ENCODE assay signal across 20 cellular contexts in the genomic region with DNA sequence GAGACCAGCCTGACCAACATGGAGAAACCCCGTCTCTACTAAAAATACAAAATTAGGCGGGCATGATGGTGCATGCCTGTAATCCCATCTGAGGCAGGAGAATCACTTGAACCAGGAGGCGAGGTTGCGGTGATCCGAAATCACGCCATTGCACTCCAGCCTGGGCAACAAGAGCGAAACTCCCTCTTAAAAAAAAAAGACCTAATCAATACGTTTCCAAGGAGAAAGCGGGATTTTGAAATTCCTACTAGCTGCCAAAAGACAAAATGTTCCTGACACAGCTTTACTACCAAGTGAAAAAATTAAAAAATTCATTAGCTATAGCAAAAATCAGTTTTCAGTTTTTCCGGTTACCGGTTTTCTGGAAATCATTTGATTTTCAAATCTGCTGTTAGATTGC.
"Had no signal": no experiment of that assay in that cellular context is flagged by ENCODE, and none has a peak within 500 bp of the region (broad histone marks: within the 10 kb centered on the region; RNA-seq: fewer than 3 reads in every experiment).

No MANE protein-coding gene starts in this region.

- H3K4me3 ChIP-seq: MG63, SJSA1, SK-N-MC had no signal

- H3K4me1 ChIP-seq: SJSA1 had no signal

- H3K27ac ChIP-seq: SJSA1, SK-N-MC had no signal

- H3K27me3 ChIP-seq: MG63, SJSA1 had no signal

- H3K9me3 ChIP-seq: MG63, SJSA1 had no signal

- FAIRE-seq: RCC 7860 had no signal

- H3K36me3 ChIP-seq: SJSA1 had no signal

- DNase-seq: IMR-90, Karpas-422, KG1, MG63, NCI-H1436, NCI-H187, NCI-H2029, NCI-H2081 treated with DMSO at 0.1 percent for 48 hours, NCI-H2171, NCI-H226, NCI-H446, NCI-H510A, NCI-H524 treated with DMSO at 0.1 percent for 48 hours, NCI-H774, Right ventricle myocardium superior, RPMI8226, SIG-M5 had no signal
